In the genomic region with DNA sequence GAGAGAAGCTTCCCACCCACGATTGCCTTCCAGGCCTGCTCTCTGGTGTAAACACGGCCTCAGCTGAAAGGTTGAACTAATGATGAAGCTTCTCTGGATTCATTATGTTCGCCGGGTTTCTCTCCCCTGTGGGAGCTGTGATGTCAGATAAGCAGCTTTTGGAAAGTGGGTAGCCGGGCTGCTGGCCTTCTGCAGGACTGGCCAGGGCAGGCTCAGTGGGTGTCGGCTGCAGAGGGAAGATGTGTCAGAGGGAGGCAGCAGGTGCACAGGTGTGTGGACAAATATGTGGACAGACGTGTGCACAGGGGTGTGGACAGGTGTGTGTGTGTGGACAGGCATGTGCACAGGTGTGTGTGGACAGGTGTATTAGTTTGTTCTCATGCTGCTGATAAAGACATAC, we compare ENCODE assay signal across 32 cellular contexts. TPM values are rescaled to one million over a fixed set of nuclear protein-coding genes. Genes with fewer than 3 reads are reported as not detected.
"Had no signal": no experiment of that assay in that cellular context is flagged by ENCODE, and none has a peak within 500 bp of the region (broad histone marks: within the 10 kb centered on the region; RNA-seq: fewer than 3 reads in every experiment).

No MANE protein-coding gene starts in this region.

- H2AFZ ChIP-seq: hepatocyte had no signal

- H3K4me1 ChIP-seq: gastrocnemius medialis, heart left ventricle, stomach, testis, tibial artery, upper lobe of left lung, uterus had no signal

- H3K4me3 Mint-ChIP-seq: effector memory CD8-positive, alpha-beta T cell; mesothelial cell of epicardium; naive B cell; natural killer cell treated with Interleukin-12 subunit alpha and Interleukin-12 subunit beta and Interleukin-15 and Interleukin-18, amount 100 ng/mL, for 72 hours; neural crest cell had no signal

- H3K36me3 Mint-ChIP-seq: mesothelial cell of epicardium; naive B cell; natural killer cell treated with Interleukin-12 subunit alpha and Interleukin-12 subunit beta and Interleukin-15 and Interleukin-18, amount 100 ng/mL, for 72 hours had no signal

- H3K9me3 ChIP-seq: gastrocnemius medialis, heart left ventricle, mucosa of descending colon, ovary, stomach, testis, tibial artery, upper lobe of left lung, uterus had no signal

- H3K27ac ChIP-seq: gastrocnemius medialis, heart left ventricle, hepatocyte, ovary, stomach, testis, tibial artery, upper lobe of left lung, uterus had no signal

- H3K36me3 ChIP-seq: gastrocnemius medialis, heart left ventricle, ovary, stomach, tibial artery, upper lobe of left lung, uterus had no signal

- H3K4me3 ChIP-seq: gastrocnemius medialis, heart left ventricle, hepatocyte, mucosa of descending colon, ovary, smooth muscle cell, stomach, testis, tibial artery, upper lobe of left lung, uterus had no signal

- H3K4me1 Mint-ChIP-seq: mesothelial cell of epicardium, neural crest cell had no signal

- H3K9me3 Mint-ChIP-seq: effector memory CD8-positive, alpha-beta T cell; mesothelial cell of epicardium; natural killer cell treated with Interleukin-12 subunit alpha and Interleukin-12 subunit beta and Interleukin-15 and Interleukin-18, amount 100 ng/mL, for 72 hours; neural crest cell had no signal

- H3K27me3 ChIP-seq: ovary, testis, upper lobe of left lung had no signal

- H3K4me2 ChIP-seq: hepatocyte, smooth muscle cell had no signal

- ATAC-seq: effector memory CD8-positive, alpha-beta T cell; gastrocnemius medialis; heart left ventricle; left lobe of liver; mucosa of descending colon; natural killer cell treated with Interleukin-12 subunit alpha and Interleukin-12 subunit beta and Interleukin-15 and Interleukin-18, amount 100 ng/mL, for 72 hours; sciatic nerve had no signal

- H3K27ac Mint-ChIP-seq: effector memory CD8-positive, alpha-beta T cell; mesothelial cell of epicardium; natural killer cell treated with Interleukin-12 subunit alpha and Interleukin-12 subunit beta and Interleukin-15 and Interleukin-18, amount 100 ng/mL, for 72 hours had no signal

- DNase-seq: cerebellar nuclear complex; cortex of kidney; effector memory CD8-positive, alpha-beta T cell; foreskin fibroblast; gastrocnemius medialis; heart left ventricle; kidney; mesenchymal stem cell; mucosa of descending colon; naive B cell; nucleus accumbens; ovary; retina; stimulated activated CD4-positive, alpha-beta T cell treated with anti-CD3 and anti-CD28 coated beads, Interleukin-12 subunit alpha, Interleukin-12 subunit beta, amount 100 ng/mL, for 4 hours; stimulated activated CD4-positive, alpha-beta T cell treated with anti-CD3 and anti-CD28 coated beads, Interleukin-1b, Interleukin-23, amount 100 ng/mL, for 48 hours; stimulated activated CD4-positive, alpha-beta T cell treated with anti-CD3 and anti-CD28 coated beads, Interleukin-4, amount 100 ng/mL, for 1 hour; stimulated activated CD8-positive, alpha-beta memory T cell treated with anti-CD3 and anti-CD28 coated beads, Interleukin-4, amount 100 ng/mL, for 48 hours; stimulated activated naive CD4-positive, alpha-beta T cell treated with Interleukin-2 at 50 U/mL for 16 hours; stomach; testis; tibial artery; uterus had no signal

RNA-seq across cellular contexts. Expression of a gene that starts 42.3 kb away (rescaled TPM):
- total RNA-seq: natural killer cell treated with Interleukin-12 subunit alpha and Interleukin-12 subunit beta and Interleukin-15 and Interleukin-18, amount 100 ng/mL, for 72 hours; neural crest cell; posterior vena cava; pulmonary artery endothelial cell had no signal
